Comparison of ENCODE assay signal across 8 cellular contexts in genomic region chr2:43131051-43131889, GRCh38.
DNase-seq lines count a peak whose midpoint lies in the region; ATAC-seq lines count a peak whose summit lies in the region.

No MANE protein-coding gene starts in this region.

- peak overlapping the region; percentile 64 for H3K4me3 Mint-ChIP-seq in activated CD4-positive, alpha-beta T cell treated with anti-CD3 and anti-CD28 coated beads, Interleukin-2, amount 10 ng/mL, durations not matched to agents 24 days and 14 days

- intact Hi-C loops in activated CD4-positive, alpha-beta T cell treated with anti-CD3 and anti-CD28 coated beads, Interleukin-2, amount 10 ng/mL, durations not matched to agents 24 days and 14 days (cut with micrococcal nuclease): loop anchor here (1.0 to 5.0 kb wide), 11 partner anchors 9 to 464 kb away; partner anchors contain the start of gene ZFP36L2

- peak overlapping the region; percentile 84 for H3K27ac Mint-ChIP-seq in activated CD4-positive, alpha-beta T cell treated with anti-CD3 and anti-CD28 coated beads, Interleukin-2, amount 10 ng/mL, durations not matched to agents 24 days and 14 days

- no peaks in the 10 kb centered on the region for H3K9me3 Mint-ChIP-seq in activated CD4-positive, alpha-beta T cell treated with anti-CD3 and anti-CD28 coated beads, Interleukin-2, amount 10 ng/mL, durations not matched to agents 24 days and 14 days

- peaks cover 3% of the 10 kb centered on the region for H3K36me3 Mint-ChIP-seq in activated CD4-positive, alpha-beta T cell treated with anti-CD3 and anti-CD28 coated beads, Interleukin-2, amount 10 ng/mL, durations not matched to agents 24 days and 14 days (ENCODE audit: low read depth)

- DNase-seq in CMK (ENCODE audit: low read depth): peak; percentile 88
- peak; percentile 83 for DNase-seq in NAMALWA (ENCODE audit: low spot score)
- peak; percentile 93 for DNase-seq in activated CD4-positive, alpha-beta T cell treated with anti-CD3 and anti-CD28 coated beads, Interleukin-2, amount 10 ng/mL, durations not matched to agents 24 days and 14 days
- peak; percentile 68 for DNase-seq in dedifferentiated amniotic fluid mesenchymal stem cell (ENCODE audit: extremely low spot score)
- DNase-seq in lung microvascular endothelial cell (ENCODE audit: low read depth in 2 of 2): peak; percentile 87 to 91
- DNase-seq in stimulated activated CD8-positive, alpha-beta memory T cell treated with anti-CD3 and anti-CD28 coated beads, Interleukin-15, amount 100 ng/mL, for 48 hours (ENCODE audit: low read depth in 2 of 2): peak; percentile 71 to 77
- DNase-seq in NCI-H2029 (lab: John Stamatoyannopoulos, UW): no peak

- peak; percentile 43 for ATAC-seq in GM21526 (IDR thresholded peaks at IDR 0.05; ENCODE audit: low FRiP score, unreplicated experiment)

- no peaks in the 10 kb centered on the region for H3K27me3 Mint-ChIP-seq in activated CD4-positive, alpha-beta T cell treated with anti-CD3 and anti-CD28 coated beads, Interleukin-2, amount 10 ng/mL, durations not matched to agents 24 days and 14 days

- peaks cover 78% of the 10 kb centered on the region for H3K4me1 Mint-ChIP-seq in activated CD4-positive, alpha-beta T cell treated with anti-CD3 and anti-CD28 coated beads, Interleukin-2, amount 10 ng/mL, durations not matched to agents 24 days and 14 days
